In genomic region chr2:83369601-83370418, GRCh38 we compare ENCODE assay signal across 2 cellular contexts.
TF ChIP-seq lines count a peak whose summit lies in the region.

No MANE protein-coding gene starts in this region.

TF ChIP-seq in liver, 16 proteins besides CTCF, POLR2A, EP300 and RAD21 (continued from another document):
- TF ChIP-seq MAX (IDR thresholded peaks at IDR 0.05) (peak; percentile 2), HNF4A (conservative IDR thresholded peaks at IDR 0.05) (no peak), EGR1 (IDR thresholded peaks at IDR 0.05; ENCODE audit: low read depth in 2 of 2) (no peak), FOXA2 (IDR thresholded peaks at IDR 0.05) (peak; percentile 11), REST (IDR thresholded peaks at IDR 0.05) (no peak), ZBTB33 (IDR thresholded peaks at IDR 0.05) (no peak), YY1 (IDR thresholded peaks at IDR 0.05) (peak; percentile 10), NR2F2 (IDR thresholded peaks at IDR 0.05) (no peak)

TF ChIP-seq in HepG2, 621 proteins besides CTCF, POLR2A, EP300 and RAD21 (continued from another document):
- TF ChIP-seq ARID4A (CRISPR knock-in tag; IDR thresholded peaks at IDR 0.05; ENCODE audit: borderline replicate concordance) (no peak), SSRP1 (CRISPR knock-in tag; IDR thresholded peaks at IDR 0.05) (no peak), ZKSCAN8 (CRISPR knock-in tag; IDR thresholded peaks at IDR 0.05; ENCODE audit: borderline replicate concordance) (no peak), PPARG (CRISPR knock-in tag; conservative IDR thresholded peaks at IDR 0.05) (no peak), NFE2L1 (CRISPR knock-in tag; IDR thresholded peaks at IDR 0.05; ENCODE audit: borderline replicate concordance) (no peak), HNF4A (CRISPR knock-in tag; IDR thresholded peaks at IDR 0.05) (no peak), ZNF746 (CRISPR knock-in tag; IDR thresholded peaks at IDR 0.05) (no peak), ZSCAN9 (CRISPR knock-in tag; IDR thresholded peaks at IDR 0.05; ENCODE audit: borderline replicate concordance) (no peak), ZNF607 (CRISPR knock-in tag; IDR thresholded peaks at IDR 0.05; ENCODE audit: borderline replicate concordance) (no peak), ZNF292 (CRISPR knock-in tag; IDR thresholded peaks at IDR 0.05; ENCODE audit: borderline replicate concordance, low read depth) (no peak), ZNF776 (CRISPR knock-in tag; IDR thresholded peaks at IDR 0.05) (no peak), HOXA9 (CRISPR knock-in tag; IDR thresholded peaks at IDR 0.05; ENCODE audit: borderline replicate concordance) (no peak), ZNF570 (CRISPR knock-in tag; IDR thresholded peaks at IDR 0.05; ENCODE audit: borderline replicate concordance) (no peak), AHDC1 (CRISPR knock-in tag; IDR thresholded peaks at IDR 0.05; ENCODE audit: borderline replicate concordance) (no peak), HMG20B (CRISPR knock-in tag; conservative IDR thresholded peaks at IDR 0.05) (no peak), TEAD2 (CRISPR knock-in tag; IDR thresholded peaks at IDR 0.05) (no peak), ZNF550 (CRISPR knock-in tag; IDR thresholded peaks at IDR 0.05; ENCODE audit: borderline replicate concordance) (no peak), CCAR2 (optimal IDR thresholded peaks at IDR 0.05; ENCODE audit: low read depth, low read length) (no peak)
TF ChIP-seq in HepG2: peak in this region for 0.
